ENCODE assay signal across 24 cellular contexts in the genomic region with DNA sequence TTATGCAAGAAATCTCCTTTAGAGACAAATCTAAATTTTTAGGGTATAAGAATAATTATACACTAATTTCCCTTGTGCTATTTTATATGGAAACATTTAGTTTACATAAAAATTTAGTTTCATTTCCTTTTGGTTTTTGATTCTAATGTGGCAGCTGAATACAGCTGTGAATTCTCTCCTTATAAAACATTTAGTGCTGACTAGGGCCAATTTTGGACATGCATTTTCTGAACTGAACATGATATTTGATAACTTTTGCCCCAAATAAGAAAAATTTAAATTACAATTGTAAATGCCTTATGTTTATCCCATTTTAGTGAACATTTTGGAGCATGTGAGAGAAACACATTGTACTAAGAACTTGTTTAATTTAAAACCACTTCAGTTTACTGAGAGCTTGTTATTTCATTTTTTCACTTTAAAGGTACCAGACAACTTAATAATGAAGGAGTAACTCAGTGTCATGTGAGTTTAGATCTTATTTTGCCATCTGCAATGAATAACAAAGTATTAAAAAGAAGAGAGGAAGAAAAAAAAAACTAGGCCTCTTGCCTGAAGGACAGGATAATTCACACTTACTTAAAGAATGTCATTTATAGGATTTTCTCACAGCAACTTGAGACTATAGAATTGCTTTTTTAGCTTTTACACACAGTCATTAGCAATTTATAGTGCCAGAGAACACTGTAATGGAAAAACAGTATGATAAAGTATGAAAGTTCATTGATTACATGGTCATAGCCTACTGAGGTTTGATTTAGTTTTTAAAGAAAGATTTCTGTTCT.
"Had no signal": no experiment of that assay in that cellular context is flagged by ENCODE, and none has a peak within 500 bp of the region (broad histone marks: within the 10 kb centered on the region; RNA-seq: fewer than 3 reads in every experiment).

No MANE protein-coding gene starts in this region.

- DNase-seq: activated CD4-positive, alpha-beta T cell treated with anti-CD3 and anti-CD28 coated beads for 48 hours; activated CD4-positive, alpha-beta T cell treated with anti-CD3 and anti-CD28 coated beads, Interleukin-2, amount 50 U/mL, for 4 hours; activated CD4-positive, CD25-positive, alpha-beta regulatory T cell treated with anti-CD3 and anti-CD28 coated beads, Interleukin-2, amount 50 U/mL, for 72 hours; activated CD8-positive, alpha-beta memory T cell treated with anti-CD3 and anti-CD28 coated beads, Interleukin-2, amount 10 ng/mL, durations not matched to agents 7 days and 5 days; activated gamma-delta T cell treated with Interleukin-2 at 50 U/mL for 16 hours; activated naive CD4-positive, alpha-beta T cell treated with anti-CD3 and anti-CD28 coated beads, Interleukin-2, amount 50 U/mL, for 16 hours; activated naive CD8-positive, alpha-beta T cell treated with anti-CD3 and anti-CD28 coated beads, Interleukin-2, amount 10 ng/mL, durations not matched to agents 7 days and 5 days; activated T-cell treated with anti-CD3 and anti-CD28 coated beads, Interleukin-2, amount 50 U/mL, for 4 hours; adrenal gland; anterior cingulate cortex; Karpas-422; NCI-H1105 treated with DMSO at 0.1 percent for 48 hours; NCI-H1436 treated with DMSO at 0.1 percent for 48 hours; NCI-H187; NCI-H2081; NCI-H510A treated with DMSO at 0.1 percent for 48 hours; NK-92 treated with Interleukin-12 subunit alpha and Interleukin-12 subunit beta, amount 100 ng/mL, for 24 hours; OCI-M1; RPMI8226; SJCRH30; T-helper 17 cell; T-helper 9 cell had no signal

- H3K4me3 Mint-ChIP-seq: activated CD8-positive, alpha-beta memory T cell treated with anti-CD3 and anti-CD28 coated beads, Interleukin-2, amount 10 ng/mL, durations not matched to agents 7 days and 5 days; activated naive CD8-positive, alpha-beta T cell treated with anti-CD3 and anti-CD28 coated beads, Interleukin-2, amount 10 ng/mL, durations not matched to agents 7 days and 5 days; activated T-cell treated with anti-CD3 and anti-CD28 coated beads, Interleukin-2, amount 50 U/mL, for 4 hours; activated T-helper 17 cell treated with anti-CD3 and anti-CD28 coated beads, Interleukin-2, amount 50 U/mL, for 72 hours; T-helper 17 cell; WTC11 had no signal

- H3K27me3 ChIP-seq: adrenal gland, SJCRH30 had no signal

- H3K4me1 Mint-ChIP-seq: activated CD8-positive, alpha-beta memory T cell treated with anti-CD3 and anti-CD28 coated beads, Interleukin-2, amount 10 ng/mL, durations not matched to agents 7 days and 5 days; activated naive CD8-positive, alpha-beta T cell treated with anti-CD3 and anti-CD28 coated beads, Interleukin-2, amount 10 ng/mL, durations not matched to agents 7 days and 5 days; activated T-helper 17 cell treated with anti-CD3 and anti-CD28 coated beads, Interleukin-2, amount 50 U/mL, for 72 hours; T-helper 17 cell had no signal

- H3K9me3 ChIP-seq: adrenal gland, SJCRH30 had no signal

- H3K4me3 ChIP-seq: adrenal gland, SJCRH30 had no signal

- H3K27ac Mint-ChIP-seq: activated naive CD8-positive, alpha-beta T cell treated with anti-CD3 and anti-CD28 coated beads, Interleukin-2, amount 10 ng/mL, durations not matched to agents 7 days and 5 days; activated T-helper 17 cell treated with anti-CD3 and anti-CD28 coated beads, Interleukin-2, amount 50 U/mL, for 72 hours; T-helper 17 cell; WTC11 had no signal

- H3K27me3 Mint-ChIP-seq: activated CD8-positive, alpha-beta memory T cell treated with anti-CD3 and anti-CD28 coated beads, Interleukin-2, amount 10 ng/mL, durations not matched to agents 7 days and 5 days; activated naive CD8-positive, alpha-beta T cell treated with anti-CD3 and anti-CD28 coated beads, Interleukin-2, amount 10 ng/mL, durations not matched to agents 7 days and 5 days; activated T-helper 17 cell treated with anti-CD3 and anti-CD28 coated beads, Interleukin-2, amount 50 U/mL, for 72 hours; T-helper 17 cell had no signal

- H3K36me3 ChIP-seq: adrenal gland, SJCRH30 had no signal

- H3K36me3 Mint-ChIP-seq: activated CD8-positive, alpha-beta memory T cell treated with anti-CD3 and anti-CD28 coated beads, Interleukin-2, amount 10 ng/mL, durations not matched to agents 7 days and 5 days; activated naive CD8-positive, alpha-beta T cell treated with anti-CD3 and anti-CD28 coated beads, Interleukin-2, amount 10 ng/mL, durations not matched to agents 7 days and 5 days; WTC11 had no signal

- H3K27ac ChIP-seq: adrenal gland, SJCRH30 had no signal

- H3K9me3 Mint-ChIP-seq: activated naive CD8-positive, alpha-beta T cell treated with anti-CD3 and anti-CD28 coated beads, Interleukin-2, amount 10 ng/mL, durations not matched to agents 7 days and 5 days had no signal

- H3K4me1 ChIP-seq: adrenal gland, SJCRH30 had no signal
